1 cellular context compared by ENCODE assay signal in genomic region chr1:112626193-112626592, GRCh38.
TF ChIP-seq lines count a peak whose summit lies in the region.

No MANE protein-coding gene starts in this region.

TF ChIP-seq in H1, 55 proteins besides CTCF, POLR2A, EP300 and RAD21:
- no peak for TF ChIP-seq YY1 (IDR thresholded peaks at IDR 0.05; ENCODE audit: low read depth, low read length)
- TF ChIP-seq EGR1 (IDR thresholded peaks at IDR 0.05; ENCODE audit: borderline replicate concordance, low read depth, low read length), result no peak
- TF ChIP-seq TAF1 (IDR thresholded peaks at IDR 0.05; ENCODE audit: low read depth, low read length), result no peak
- TF ChIP-seq CHD7 (IDR thresholded peaks at IDR 0.05; ENCODE audit: insufficient replicate concordance, low read length), result no peak
- TF ChIP-seq KDM5A (IDR thresholded peaks at IDR 0.05; ENCODE audit: low read length), result no peak
- TF ChIP-seq TEAD4 (IDR thresholded peaks at IDR 0.05; ENCODE audit: low read depth, low read length), result no peak
- no peak for TF ChIP-seq ZNF274 (IDR thresholded peaks at IDR 0.05; ENCODE audit: borderline replicate concordance, extremely low read depth, low read length)
- TF ChIP-seq SIX5 (IDR thresholded peaks at IDR 0.05; ENCODE audit: low read depth, low read length), result no peak
- no peak for TF ChIP-seq JUN (IDR thresholded peaks at IDR 0.05; ENCODE audit: low read depth, low read length)
- TF ChIP-seq BACH1 (IDR thresholded peaks at IDR 0.05; ENCODE audit: low read length), result no peak
